In genomic region chr3:141266797-141267555, GRCh38 we compare ENCODE assay signal across 8 cellular contexts. TPM values are rescaled to one million over a fixed set of nuclear protein-coding genes. Genes with fewer than 3 reads are reported as not detected.
DNase-seq lines count a peak whose midpoint lies in the region; ATAC-seq and TF ChIP-seq lines count a peak whose summit lies in the region.

No MANE protein-coding gene starts in this region.

- H2AFZ ChIP-seq in hepatocyte = no peak overlapping the region

- WGBS in hepatocyte (ENCODE audit: low lambda C conversion rate, missing lambda C conversion rate) = 87% methylated on average over 13 of the region's 13 CpGs

- H3K27ac Mint-ChIP-seq in activated CD4-positive, alpha-beta T cell treated with anti-CD3 and anti-CD28 coated beads for 36 hours = peak overlapping the region; percentile 92
- peak overlapping the region; percentile 88 to 99 (median 93) for H3K27ac Mint-ChIP-seq in immature natural killer cell

- ATAC-seq in GM21529 (IDR thresholded peaks at IDR 0.05; ENCODE audit: unreplicated experiment) = peak; percentile 76
- peak; percentile 80 for ATAC-seq in activated CD4-positive, alpha-beta T cell treated with anti-CD3 and anti-CD28 coated beads for 36 hours

- H3K27me3 Mint-ChIP-seq in activated CD4-positive, alpha-beta T cell treated with anti-CD3 and anti-CD28 coated beads for 36 hours = no peaks in the 10 kb centered on the region
- peaks cover 0 to 2% (median 1%) of the 10 kb centered on the region in 3 donors for H3K27me3 Mint-ChIP-seq in immature natural killer cell (ENCODE audit: low read depth in 3 of 3)

- no peaks in the 10 kb centered on the region for H4K20me1 ChIP-seq in hepatocyte (ENCODE audit: insufficient read depth, poor library complexity, severe bottlenecking)

- peaks cover 2% of the 10 kb centered on the region for H3K36me3 Mint-ChIP-seq in activated CD4-positive, alpha-beta T cell treated with anti-CD3 and anti-CD28 coated beads for 36 hours (ENCODE audit: low read depth)
- H3K36me3 Mint-ChIP-seq in immature natural killer cell = peaks cover 4 to 21% (median 14%) of the 10 kb centered on the region in 3 donors

- TF ChIP-seq CTCF in hepatocyte (IDR thresholded peaks at IDR 0.05; ENCODE audit: poor library complexity) = no peak

- peaks cover 33% of the 10 kb centered on the region for H3K4me1 Mint-ChIP-seq in activated CD4-positive, alpha-beta T cell treated with anti-CD3 and anti-CD28 coated beads for 36 hours
- peaks cover 23 to 25% of the 10 kb centered on the region in 2 donors for H3K4me1 Mint-ChIP-seq in immature natural killer cell

- peaks cover 4% of the 10 kb centered on the region for H3K4me1 ChIP-seq in hepatocyte (ENCODE audit: insufficient read depth)

- H3K9me3 ChIP-seq in hepatocyte (ENCODE audit: low read depth) = no peaks in the 10 kb centered on the region

- no peak overlapping the region for H3K27ac ChIP-seq in hepatocyte

- H3K9me2 ChIP-seq in hepatocyte (replicated peaks; ENCODE audit: insufficient read depth) = no peaks in the 10 kb centered on the region

- POLR2A ChIA-PET in activated CD4-positive, alpha-beta T cell treated with anti-CD3 and anti-CD28 coated beads for 36 hours (lab: Charles Lee) = interaction anchor here (0.6 to 1.6 kb wide), 6 partner anchors 18 to 221 kb away, joined by 3 to 9 read pairs (median 4); partner anchors contain the start of gene PXYLP1

- CTCF ChIA-PET in activated CD4-positive, alpha-beta T cell treated with anti-CD3 and anti-CD28 coated beads for 36 hours (lab: Charles Lee) = interaction anchor here (0.6 to 4.3 kb wide), 13 partner anchors 9 to 173 kb away, joined by 3 to 21 read pairs (median 5); partner anchors contain the start of gene PXYLP1

- H3K36me3 ChIP-seq in hepatocyte (replicated peaks; ENCODE audit: insufficient read depth, low read depth) = no peaks in the 10 kb centered on the region

- intact Hi-C loops in activated CD4-positive, alpha-beta T cell treated with anti-CD3 and anti-CD28 coated beads for 36 hours (cut with DNase I, micrococcal nuclease) = loop anchor here in 1 of 2 experiments (1.0 kb wide), 1 partner anchor 9 kb away; no protein-coding TSS in a partner anchor

- H3K4me2 ChIP-seq in hepatocyte = no peak overlapping the region

- no peaks in the 10 kb centered on the region for H3K9me3 Mint-ChIP-seq in activated CD4-positive, alpha-beta T cell treated with anti-CD3 and anti-CD28 coated beads for 36 hours (ENCODE audit: low read depth)
- no peaks in the 10 kb centered on the region for H3K9me3 Mint-ChIP-seq in immature natural killer cell

- peak overlapping the region; percentile 59; the same call in 1 of the 2 replicates for H3K4me3 ChIP-seq in GM08714 (ENCODE audit: low read length)
- no peak overlapping the region for H3K4me3 ChIP-seq in hepatocyte

- no peaks in the 10 kb centered on the region for H3K79me2 ChIP-seq in hepatocyte

- H3K4me3 Mint-ChIP-seq in activated CD4-positive, alpha-beta T cell treated with anti-CD3 and anti-CD28 coated beads for 36 hours = peak overlapping the region; percentile 72
- peak overlapping the region; percentile 83 to 95 (median 91) for H3K4me3 Mint-ChIP-seq in immature natural killer cell

- DNase-seq in activated CD4-positive, alpha-beta T cell treated with anti-CD3 and anti-CD28 coated beads for 36 hours = peak; percentile 58
- peak; percentile 36 to 55 (median 51) for DNase-seq in immature natural killer cell
- DNase-seq in hepatocyte (ENCODE audit: low spot score) = no peak
- no peak for DNase-seq in epidermal melanocyte (ENCODE audit: insufficient read length, low spot score)
- no peak for DNase-seq in iPS-NIHi11 (ENCODE audit: low spot score)
- DNase-seq in NOMO-1 treated with DMSO at 0.1 percent for 48 hours (lab: John Stamatoyannopoulos, UW; ENCODE audit: unreplicated experiment) = no peak

- no peaks in the 10 kb centered on the region for H3K27me3 ChIP-seq in hepatocyte

RNA-seq across cellular contexts. Expression of gene PXYLP1, which starts 35.4 kb away (rescaled TPM):
- total RNA-seq in activated CD4-positive, alpha-beta T cell treated with anti-CD3 and anti-CD28 coated beads for 36 hours = 10 to 100 TPM; 10.3 to 12.2 TPM
- 10 to 100 TPM in 1 of 3 donors, 1 to 10 TPM in 2; 5.0 to 10.7 (median 6.6) TPM for polyA plus RNA-seq in immature natural killer cell
- total RNA-seq in hepatocyte = 25.8 and 29.2 TPM in 2 replicates
- polyA plus RNA-seq in hepatocyte = 14.5 and 21.3 TPM in 2 replicates

Comparison
In these comparisons a context has a peak if more than half of its experiments do, and no peak if none do; other contexts are left out.
1. DNase-seq: peak in activated CD4-positive, alpha-beta T cell treated with anti-CD3 and anti-CD28 coated beads for 36 hours (single experiment) and immature natural killer cell (3 of 3); none in hepatocyte (single experiment), epidermal melanocyte (single experiment), iPS-NIHi11 (single experiment) and NOMO-1 treated with DMSO at 0.1 percent for 48 hours (single experiment).